In genomic region chr2:32278476-32278853, GRCh38 we compare ENCODE assay signal across 9 cellular contexts. TPM values are rescaled to one million over a fixed set of nuclear protein-coding genes. Genes with fewer than 3 reads are reported as not detected.
DNase-seq lines count a peak whose midpoint lies in the region; ATAC-seq, FAIRE-seq and TF ChIP-seq lines count a peak whose summit lies in the region.
"Had no signal": no experiment of that assay in that cellular context is flagged by ENCODE, and none has a peak within 500 bp of the region (broad histone marks: within the 10 kb centered on the region; RNA-seq: fewer than 3 reads in every experiment).

No MANE protein-coding gene starts in this region.

- peak overlapping the region; percentile 88 to 92 for H3K27ac ChIP-seq in A549
- peak overlapping the region; percentile 84 for H3K27ac ChIP-seq in HUES48 (ENCODE audit: low read depth, low read length)
- H3K27ac ChIP-seq in mucosa of rectum (ENCODE audit: low read depth in 2 of 2, low read length in 2 of 2) = peak overlapping the region; percentile 75 to 79

- H3K4me1 ChIP-seq in A549 (peaks cover 8% of the 10 kb centered on the region; the same call in 2 of the 3 replicates), HUES48 (ENCODE audit: control insufficient read depth, insufficient read depth, low read length) (peaks cover 4% of the 10 kb centered on the region; the same call in 1 of the 2 replicates), mucosa of rectum (ENCODE audit: control insufficient read depth in 2 of 2, insufficient read depth in 2 of 2, low read length in 2 of 2) (peaks cover 5 to 6% of the 10 kb centered on the region in 2 donors)

- no peak for TF ChIP-seq POLR2A in A549 (IDR thresholded peaks at IDR 0.05; ENCODE audit: low read length)

- no peaks in the 10 kb centered on the region for H3K9me3 ChIP-seq in A549
- no peaks in the 10 kb centered on the region for H3K9me3 ChIP-seq in HUES48 (ENCODE audit: control insufficient read depth, insufficient read depth, low read length)
- no peaks in the 10 kb centered on the region for H3K9me3 ChIP-seq in mucosa of rectum (ENCODE audit: control insufficient read depth in 2 of 2, low read length in 2 of 2)

- no peak for DNase-seq in A549 (ENCODE audit: low read depth in 1 of 2, low spot score in 1 of 2)
- no peak for DNase-seq in bronchial epithelial cell (ENCODE audit: low read depth)
- no peak for DNase-seq in NCI-H524 treated with DMSO at 0.1 percent for 48 hours (lab: John Stamatoyannopoulos, UW)
- no peak for DNase-seq in ureter (ENCODE audit: low spot score)

- peaks cover 7% of the 10 kb centered on the region; the same call in 1 of the 2 replicates for H3K36me3 ChIP-seq in HUES48 (ENCODE audit: control insufficient read depth, insufficient read depth, low read length)
- H3K36me3 ChIP-seq in bronchial epithelial cell (ENCODE audit: control insufficient read depth, insufficient read depth, low read length) = peaks cover 3% of the 10 kb centered on the region
- peaks cover 0 to 3% of the 10 kb centered on the region in 2 donors for H3K36me3 ChIP-seq in mucosa of rectum (ENCODE audit: control insufficient read depth in 2 of 2, insufficient read depth in 2 of 2, low read length in 2 of 2)

- ATAC-seq in A549 = no peak
- ATAC-seq in HG03108 (IDR thresholded peaks at IDR 0.05; ENCODE audit: unreplicated experiment) = no peak
- ATAC-seq in GM19452 (IDR thresholded peaks at IDR 0.05; ENCODE audit: unreplicated experiment) = no peak

- no peak for TF ChIP-seq CTCF in A549 (IDR thresholded peaks at IDR 0.05)
- no peak for TF ChIP-seq CTCF in bronchial epithelial cell (IDR thresholded peaks at IDR 0.05; ENCODE audit: insufficient read depth, low read length, severe bottlenecking)

- CTCF ChIA-PET in A549 (lab: Yijun Ruan, JAX) = interaction anchor here (0.6 to 0.7 kb wide), 2 partner anchors 20 to 32 kb away, joined by 3 read pairs; no protein-coding TSS in a partner anchor

- H3K9ac ChIP-seq in HUES48 (ENCODE audit: low read depth, low read length) (peak overlapping the region; percentile 89), mucosa of rectum (ENCODE audit: low read depth in 1 of 2, low read length in 2 of 2) (peak overlapping the region; percentile 92 to 99)

- H3K4me3 ChIP-seq in A549 (peak overlapping the region; percentile 94), HUES48 (ENCODE audit: low read depth, low read length) (peak overlapping the region; percentile 95), bronchial epithelial cell (ENCODE audit: low read depth, low read length) (peak overlapping the region; percentile 100), mucosa of rectum (ENCODE audit: low read length in 2 of 2) (peak overlapping the region; percentile 93 to 95)

- WGBS in A549 (ENCODE audit: missing lambda C conversion rate) = 3% methylated on average over 6 of the region's 6 CpGs

- POLR2A ChIA-PET in A549 (lab: Yijun Ruan, JAX) = interaction anchor here (0.6 to 1.4 kb wide), 3 partner anchors 10 to 78 kb away, joined by 3 read pairs; no protein-coding TSS in a partner anchor

- no peak for TF ChIP-seq EP300 in A549 (IDR thresholded peaks at IDR 0.05)

- FAIRE-seq in A549 (lab: Jason Lieb, UNC) = no peak
- no peak for FAIRE-seq in bronchial epithelial cell (lab: Jason Lieb, UNC)

- TF ChIP-seq RAD21 in A549 (conservative IDR thresholded peaks at IDR 0.05 in 1 of 2, IDR thresholded peaks at IDR 0.05 in 1 of 2) = no peak

- H3K27me3 ChIP-seq in HUES48 (ENCODE audit: control insufficient read depth, insufficient read depth, low read length) (no peaks in the 10 kb centered on the region), bronchial epithelial cell (ENCODE audit: control insufficient read depth, insufficient read depth, low read length) (no peaks in the 10 kb centered on the region), mucosa of rectum (ENCODE audit: control insufficient read depth in 2 of 2, insufficient read depth in 2 of 2, low read length in 2 of 2) (no peaks in the 10 kb centered on the region)

- H3K4me2 ChIP-seq in A549 = peak overlapping the region; percentile 80

TF ChIP-seq in A549, 52 proteins besides CTCF, POLR2A, EP300 and RAD21:
- no peak for TF ChIP-seq MAZ (IDR thresholded peaks at IDR 0.05; ENCODE audit: borderline replicate concordance, low read depth, low read length)
- TF ChIP-seq HOXB5 (CRISPR knock-in tag; IDR thresholded peaks at IDR 0.05) = no peak
- no peak for TF ChIP-seq RFX5 (IDR thresholded peaks at IDR 0.05)
- no peak for TF ChIP-seq POLR2AphosphoS2 (conservative IDR thresholded peaks at IDR 0.05; ENCODE audit: low read length)
- no peak for TF ChIP-seq PHF8 (IDR thresholded peaks at IDR 0.05; ENCODE audit: borderline replicate concordance, low read depth)
- TF ChIP-seq CBX2 (IDR thresholded peaks at IDR 0.05; ENCODE audit: borderline replicate concordance, low read depth) = no peak
- TF ChIP-seq GATA3 (IDR thresholded peaks at IDR 0.05; ENCODE audit: borderline replicate concordance) = no peak
- no peak for TF ChIP-seq ZSCAN20 (CRISPR knock-in tag; IDR thresholded peaks at IDR 0.05)
- no peak for TF ChIP-seq SREBF2 (IDR thresholded peaks at IDR 0.05)
- no peak for TF ChIP-seq HES2 (IDR thresholded peaks at IDR 0.05)
- no peak for TF ChIP-seq KDM1A (IDR thresholded peaks at IDR 0.05; ENCODE audit: low read depth)
- no peak for TF ChIP-seq EHMT2 (IDR thresholded peaks at IDR 0.05; ENCODE audit: low read depth)

RNA-seq across cellular contexts. Expression of gene YIPF4, which starts 0.8 kb away (rescaled TPM):
- polyA plus RNA-seq in A549 (2011; rRNA removed) = 28.4 and 54.1 TPM in 2 replicates
- 3.3 and 3.4 TPM in 2 replicates for polyA plus RNA-seq in A549 (2012; cell fraction: cytosol; rRNA removed)
- 1.9 and 5.1 TPM in 2 replicates for polyA plus RNA-seq in A549 (2012; cell fraction: nucleus; rRNA removed)
- polyA plus RNA-seq in A549 (2017; fragmentation: RNase III; extraction: RNeasy Plus Mini Kit Qiagen cat#74134 plus additional on column Dnase treatment) = 28.6 to 35.7 TPM (median 31.4 TPM) in 3 replicates
- 5.5 and 8.0 TPM in 2 replicates for polyA minus RNA-seq in A549 (2011; rRNA and poly(A)+ RNA removed)
- total RNA-seq in bronchial epithelial cell = 21.9 and 27.7 TPM in 2 replicates
- total RNA-seq in ureter = 36.8 TPM

RNA-seq across cellular contexts. Expression of gene NLRC4, which starts 13.8 kb away (rescaled TPM):
- polyA plus RNA-seq in A549 (2011; rRNA removed) = 0.01 TPM in 1 of 2 replicates, not detected in the other
- not detected in 2 replicates for polyA plus RNA-seq in A549 (2012; cell fraction: cytosol; rRNA removed)
- not detected in 2 replicates for polyA plus RNA-seq in A549 (2012; cell fraction: nucleus; rRNA removed)
- polyA plus RNA-seq in A549 (2017; fragmentation: RNase III; extraction: RNeasy Plus Mini Kit Qiagen cat#74134 plus additional on column Dnase treatment) = not detected in 3 replicates
- polyA minus RNA-seq in A549 (2011; rRNA and poly(A)+ RNA removed) = not detected in 2 replicates
- total RNA-seq in bronchial epithelial cell = 0.53 and 1.0 TPM in 2 replicates
- 0.65 TPM for total RNA-seq in ureter
- total RNA-seq: renal cortical epithelial cell had no signal
